ENCODE assay signal across 6 cellular contexts in genomic region chr22:19926028-19926427, GRCh38. TPM values are rescaled to one million over a fixed set of nuclear protein-coding genes. Genes with fewer than 3 reads are reported as not detected.
DNase-seq lines count a peak whose midpoint lies in the region; ATAC-seq, FAIRE-seq and TF ChIP-seq lines count a peak whose summit lies in the region.
"Not testable (repeated sequence)": the region's sequence is repeated elsewhere in the genome, so short reads cannot be mapped to it uniquely, and the experiment has no call there.

No MANE protein-coding gene starts in this region.

- FAIRE-seq in K562 (lab: Jason Lieb, UNC), result not testable (repeated sequence)

- not testable (repeated sequence) for ATAC-seq in K562; Right ventricle myocardium superior (ENCODE audit: poor library complexity); lower lobe of right lung; upper lobe of right lung

- H3K9ac ChIP-seq in K562 (ENCODE audit: insufficient read depth in 1 of 2, low read depth in 2 of 2, low read length in 2 of 2), result not testable (repeated sequence)

- not testable (repeated sequence) for BruUV-seq in K562 (replicated peaks; lab: Mats Ljungman, UMichigan)

- H3K27me3 Mint-ChIP-seq in chondrocyte (ENCODE audit: low read depth), result not testable (repeated sequence)

- H3K79me2 ChIP-seq in K562 (ENCODE audit: control insufficient read depth, insufficient read depth, low read length), result not testable (repeated sequence)

- peaks cover 5 to 16% of the 10 kb centered on the region in 2 experiments; a peak in 3 of 5 replicates for H3K4me1 ChIP-seq in K562 (replicated peaks in 1 of 2; ENCODE audit: control insufficient read depth in 2 of 2, insufficient read depth in 2 of 2, low read length in 2 of 2)
- H3K4me1 ChIP-seq in lower lobe of right lung, spleen, upper lobe of right lung: not testable (repeated sequence)

- not testable (repeated sequence) for TF ChIP-seq POLR2A in K562 (conservative IDR thresholded peaks at IDR 0.05); spleen (IDR thresholded peaks at IDR 0.05)

- H2AFZ ChIP-seq in K562 (ENCODE audit: low read depth, low read length), result not testable (repeated sequence)

- TF ChIP-seq RAD21 in K562 (CRISPR knock-in tag; conservative IDR thresholded peaks at IDR 0.05 in 1 of 2, IDR thresholded peaks at IDR 0.05 in 1 of 2), result not testable (repeated sequence)

- H3K36me3 Mint-ChIP-seq in chondrocyte (ENCODE audit: low read depth), result not testable (repeated sequence)

- WGBS in K562 (ENCODE audit: insufficient coverage, low coverage, missing lambda C conversion rate), result 75% methylated on average over 9 of the region's 11 CpGs
- WGBS in spleen, 5 donors, result 81 to 96% (median 90%) methylated on average over 9 to 11 of the region's 11 CpGs

- not testable (repeated sequence) for H3K4me1 Mint-ChIP-seq in chondrocyte (ENCODE audit: low read depth)

- not testable (repeated sequence) for H4K20me1 ChIP-seq in K562 (replicated peaks; ENCODE audit: control insufficient read depth, insufficient read depth, low read length)

- not testable (repeated sequence) for H3K4me2 ChIP-seq in K562 (ENCODE audit: insufficient read depth, low read length)

- H3K9me3 ChIP-seq in K562 (replicated peaks; ENCODE audit: control insufficient read depth, insufficient read depth, low read depth, low read length); lower lobe of right lung; spleen; upper lobe of right lung: not testable (repeated sequence)

- H3K4me3 Mint-ChIP-seq in chondrocyte (ENCODE audit: unreplicated experiment), result not testable (repeated sequence)

- H3K27me3 ChIP-seq in K562 (ENCODE audit: control insufficient read depth in 2 of 2, insufficient read depth in 2 of 2, low read length in 2 of 2); lower lobe of right lung (ENCODE audit: low read depth); spleen (replicated peaks in 1 of 7); upper lobe of right lung: not testable (repeated sequence)

- not testable (repeated sequence) for TF ChIP-seq EP300 in K562 (IDR thresholded peaks at IDR 0.05; ENCODE audit: low read length)

- in situ Hi-C loops in K562 (cut with MboI), result not testable (repeated sequence)

- intact Hi-C loops in K562 (cut with micrococcal nuclease); Right ventricle myocardium superior (cut with DNase I); lower lobe of right lung (cut with DNase I); spleen (cut with DNase I; ENCODE audit: low total_unique reads); upper lobe of right lung (cut with DNase I): not testable (repeated sequence)

- POLR2A ChIA-PET in K562 (lab: Yijun Ruan, JAX), result interaction anchor here (1.5 to 4.2 kb wide), 5 partner anchors 8 to 21 kb away, joined by 4 to 26 read pairs (median 7); no protein-coding TSS in a partner anchor

- TF ChIP-seq CTCF in K562 (IDR thresholded peaks at IDR 0.05 in 2 of 3, conservative IDR thresholded peaks at IDR 0.05 in 1 of 3; ENCODE audit: insufficient read depth in 2 of 3, low read depth in 1 of 3, low read length in 3 of 3); chondrocyte (IDR thresholded peaks at IDR 0.05); lower lobe of right lung (IDR thresholded peaks at IDR 0.05); spleen (IDR thresholded peaks at IDR 0.05 in 8 of 11, conservative IDR thresholded peaks at IDR 0.05 in 3 of 11); upper lobe of right lung (IDR thresholded peaks at IDR 0.05): not testable (repeated sequence)

- not testable (repeated sequence) for H3K36me3 ChIP-seq in K562 (ENCODE audit: control insufficient read depth, insufficient read depth, low read length); upper lobe of right lung
- H3K36me3 ChIP-seq in lower lobe of right lung (peaks cover 14% of the 10 kb centered on the region), spleen (peaks cover 0 to 53% (median 0%) of the 10 kb centered on the region in 6 donors)

- H3K27ac Mint-ChIP-seq in chondrocyte (ENCODE audit: unreplicated experiment), result not testable (repeated sequence)

- not testable (repeated sequence) for DNase-seq in K562 (ENCODE audit: extremely low read depth in 1 of 4, low spot score in 3 of 4)
- DNase-seq in chondrocyte (ENCODE audit: low spot score) (peak; percentile 24), Right ventricle myocardium superior (peak; percentile 12), lower lobe of right lung (peak; percentile 5), spleen (peak; percentile 21), upper lobe of right lung (peak; percentile 16)

- not testable (repeated sequence) for H3K4me3 ChIP-seq in K562, lower lobe of right lung, spleen, upper lobe of right lung

- H3K27ac ChIP-seq in K562 (ENCODE audit: extremely low read depth, low read depth, low read length); lower lobe of right lung; spleen; upper lobe of right lung: not testable (repeated sequence)

- not testable (repeated sequence) for H3K9me1 ChIP-seq in K562 (ENCODE audit: control insufficient read depth, insufficient read depth, low read length)

- CTCF ChIA-PET in K562 (lab: Yijun Ruan, JAX; ENCODE audit: low intra/inter-chr PET ratio), result not testable (repeated sequence)

- not testable (repeated sequence) for H3K9me3 Mint-ChIP-seq in chondrocyte (ENCODE audit: low read depth)

TF ChIP-seq in K562, 482 proteins besides CTCF, POLR2A, EP300 and RAD21 (continues in another document):
- TF ChIP-seq ZC3H4 (CRISPR knock-in tag; IDR thresholded peaks at IDR 0.05; ENCODE audit: borderline replicate concordance), result 0 out of 2 replicates have a peak, but pooled peaks have one; percentile 2

RNA-seq across cellular contexts. Expression of gene COMT, which starts 15.5 kb away (rescaled TPM):
- 125 and 360 TPM in 2 replicates for total RNA-seq in K562 (2011; cell fraction: chromatin; rRNA removed; ENCODE audit: low replicate concordance)
- 500 and 649 TPM in 2 replicates for total RNA-seq in K562 (2011; cell fraction: nucleolus; rRNA removed)
- total RNA-seq in K562 (2011; cell fraction: nucleoplasm; rRNA removed), result 301 and 358 TPM in 2 replicates
- total RNA-seq in K562 (2014; rRNA removed), result 334 and 497 TPM in 2 replicates
- 29.4 and 46.3 TPM in 2 replicates for total RNA-seq in K562 (2014; rRNA removed; fragmentation: Illumina TruSeq; extraction: Trizol)
- 155 and 156 TPM in 2 replicates for total RNA-seq in K562 (2015; rRNA removed; fragmentation: Illumina TruSeq; extraction: Trizol)
- 348 and 351 TPM in 2 replicates for total RNA-seq in K562 (2021)
- polyA plus RNA-seq in K562 (2011; rRNA removed), result 185 and 498 TPM in 2 replicates
- 652 and 657 TPM in 2 replicates for polyA plus RNA-seq in K562 (2011; cell fraction: cytosol; rRNA removed)
- 321 and 432 TPM in 2 replicates for polyA plus RNA-seq in K562 (2011; cell fraction: nucleus; rRNA removed)
- 279 and 699 TPM in 2 replicates for polyA plus RNA-seq in K562 (2012)
- polyA plus RNA-seq in K562 (2014; fragmentation: Illumina TruSeq; extraction: Trizol), result 108 and 305 TPM in 2 replicates
- 10 to 100 TPM; 12.5 to 39.6 TPM for polyA plus RNA-seq in K562 (2014; fragmentation: Nextera tagmentation; extraction: Ambion mirVana)
- polyA plus RNA-seq in K562 (2014; rRNA removed), result 263 and 317 TPM in 2 replicates
- polyA minus RNA-seq in K562 (2011; rRNA and poly(A)+ RNA removed), result 92.9 and 123 TPM in 2 replicates
- polyA minus RNA-seq in K562 (2011; cell fraction: cytosol; rRNA and poly(A)+ RNA removed), result 148 and 344 TPM in 2 replicates
- 63.8 and 154 TPM in 2 replicates for polyA minus RNA-seq in K562 (2011; cell fraction: nucleus; rRNA and poly(A)+ RNA removed)
- total RNA-seq in chondrocyte, result 66.6 to 186 TPM (median 177 TPM) in 3 replicates
- total RNA-seq in Right ventricle myocardium superior, result 75.3 TPM
- 235 TPM for total RNA-seq in lower lobe of right lung
- 100 to 1,000 TPM in 5 of 7 donors, 10 to 100 TPM in 2; 86.4 to 216 (median 116) TPM for total RNA-seq in spleen
- 10 to 100 TPM; 63.5 to 98.0 (median 86.1) TPM for polyA plus RNA-seq in spleen
- 175 TPM for total RNA-seq in upper lobe of right lung

RNA-seq across cellular contexts. Expression of gene TXNRD2, which starts 15.6 kb away (rescaled TPM):
- 156 and 367 TPM in 2 replicates for total RNA-seq in K562 (2011; cell fraction: chromatin; rRNA removed; ENCODE audit: low replicate concordance)
- 176 and 216 TPM in 2 replicates for total RNA-seq in K562 (2011; cell fraction: nucleolus; rRNA removed)
- total RNA-seq in K562 (2011; cell fraction: nucleoplasm; rRNA removed), result 160 and 165 TPM in 2 replicates
- total RNA-seq in K562 (2014; rRNA removed), result 49.4 and 60.7 TPM in 2 replicates
- total RNA-seq in K562 (2014; rRNA removed; fragmentation: Illumina TruSeq; extraction: Trizol), result 25.1 and 32.6 TPM in 2 replicates
- total RNA-seq in K562 (2015; rRNA removed; fragmentation: Illumina TruSeq; extraction: Trizol), result 45.9 and 50.4 TPM in 2 replicates
- total RNA-seq in K562 (2021), result 78.2 and 80.2 TPM in 2 replicates
- polyA plus RNA-seq in K562 (2011; rRNA removed), result 50.2 and 93.6 TPM in 2 replicates
- polyA plus RNA-seq in K562 (2011; cell fraction: cytosol; rRNA removed), result 84.2 and 98.0 TPM in 2 replicates
- polyA plus RNA-seq in K562 (2011; cell fraction: nucleus; rRNA removed), result 148 and 181 TPM in 2 replicates
- 83.1 and 83.5 TPM in 2 replicates for polyA plus RNA-seq in K562 (2012)
- polyA plus RNA-seq in K562 (2014; fragmentation: Illumina TruSeq; extraction: Trizol), result 45.0 and 66.1 TPM in 2 replicates
- 1 to 10 TPM; 3.3 to 4.4 TPM for polyA plus RNA-seq in K562 (2014; fragmentation: Nextera tagmentation; extraction: Ambion mirVana)
- polyA plus RNA-seq in K562 (2014; rRNA removed), result 52.5 and 57.0 TPM in 2 replicates
- polyA minus RNA-seq in K562 (2011; rRNA and poly(A)+ RNA removed), result 44.4 and 47.5 TPM in 2 replicates
- polyA minus RNA-seq in K562 (2011; cell fraction: cytosol; rRNA and poly(A)+ RNA removed), result 55.3 and 75.6 TPM in 2 replicates
- polyA minus RNA-seq in K562 (2011; cell fraction: nucleus; rRNA and poly(A)+ RNA removed), result 57.4 and 103 TPM in 2 replicates
- total RNA-seq in chondrocyte, result 12.5 to 15.8 TPM (median 14.1 TPM) in 3 replicates
- total RNA-seq in Right ventricle myocardium superior, result 40.4 TPM
- total RNA-seq in lower lobe of right lung, result 47.5 TPM
- total RNA-seq in spleen, result 10 to 100 TPM; 21.6 to 44.8 (median 34.9) TPM
- 10 to 100 TPM; 23.3 to 45.9 (median 45.0) TPM for polyA plus RNA-seq in spleen
- total RNA-seq in upper lobe of right lung, result 40.7 TPM
